In genomic region chr4:2356123-2357069, GRCh38 we compare ENCODE assay signal across 1 cellular context.
TF ChIP-seq lines count a peak whose summit lies in the region.

No MANE protein-coding gene starts in this region.

TF ChIP-seq in HepG2, 621 proteins besides CTCF, POLR2A, EP300 and RAD21 (continued from another document):
- TF ChIP-seq ZHX2 (IDR thresholded peaks at IDR 0.05; ENCODE audit: low read depth) = no peak
- no peak for TF ChIP-seq ZHX2 (CRISPR knock-in tag; IDR thresholded peaks at IDR 0.05; ENCODE audit: borderline replicate concordance)
- peak; percentile 13; the same call in 1 of the 2 replicates for TF ChIP-seq FOXO1 (CRISPR knock-in tag; IDR thresholded peaks at IDR 0.05)
- TF ChIP-seq ATM (IDR thresholded peaks at IDR 0.05; ENCODE audit: borderline replicate concordance) = no peak
- peak; percentile 63; the same call in 1 of the 2 replicates for TF ChIP-seq ZNF121 (CRISPR knock-in tag; IDR thresholded peaks at IDR 0.05)
- no peak for TF ChIP-seq ONECUT2 (CRISPR knock-in tag; IDR thresholded peaks at IDR 0.05)
- no peak for TF ChIP-seq PBX2 (CRISPR knock-in tag; IDR thresholded peaks at IDR 0.05)
- no peak for TF ChIP-seq NFAT5 (CRISPR knock-in tag; IDR thresholded peaks at IDR 0.05)
- 0 out of 2 replicates have a peak, but pooled peaks have one; percentile 21 for TF ChIP-seq HDAC1 (CRISPR knock-in tag; IDR thresholded peaks at IDR 0.05)
- TF ChIP-seq ADNP (CRISPR knock-in tag; IDR thresholded peaks at IDR 0.05) = no peak
- no peak for TF ChIP-seq MXD1 (CRISPR knock-in tag; IDR thresholded peaks at IDR 0.05)
- no peak for TF ChIP-seq MTF2 (CRISPR knock-in tag; IDR thresholded peaks at IDR 0.05; ENCODE audit: borderline replicate concordance)
- no peak for TF ChIP-seq ZNF24 (IDR thresholded peaks at IDR 0.05)
- TF ChIP-seq MTERF4 (CRISPR knock-in tag; IDR thresholded peaks at IDR 0.05) = no peak
TF ChIP-seq in HepG2: peak in this region for 3.
